1 cellular context compared by ENCODE assay signal in the genomic region with DNA sequence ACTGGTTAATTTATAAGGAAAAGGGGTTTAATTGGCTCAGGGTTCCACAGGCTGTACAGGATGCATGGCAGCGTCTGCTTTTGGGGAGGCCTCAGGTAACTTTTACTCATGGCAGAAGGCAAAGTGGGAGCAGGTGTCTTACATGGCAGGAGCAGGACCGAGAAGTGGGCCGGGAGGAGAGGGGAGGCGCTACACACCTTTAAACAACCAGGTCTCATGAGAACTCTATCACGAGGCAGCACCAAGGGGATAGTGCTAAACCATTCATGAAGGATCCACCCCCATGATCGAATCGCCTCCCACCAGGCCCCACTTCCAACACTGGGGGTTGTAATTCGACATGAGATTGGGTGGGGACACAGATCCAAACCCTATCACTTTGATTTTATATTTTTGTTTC.
TF ChIP-seq lines count a peak whose summit lies in the region.

No MANE protein-coding gene starts in this region.

TF ChIP-seq in H1, 55 proteins besides CTCF, POLR2A, EP300 and RAD21:
- TF ChIP-seq RBBP5 (IDR thresholded peaks at IDR 0.05; ENCODE audit: borderline replicate concordance, low read depth, low read length) (no peak), KDM5A (IDR thresholded peaks at IDR 0.05; ENCODE audit: low read length) (no peak), MAFK (IDR thresholded peaks at IDR 0.05; ENCODE audit: low read depth, low read length) (no peak), HDAC6 (IDR thresholded peaks at IDR 0.05; ENCODE audit: low read depth, low read length) (no peak), NRF1 (IDR thresholded peaks at IDR 0.05; ENCODE audit: low read depth, low read length) (no peak), RXRA (IDR thresholded peaks at IDR 0.05; ENCODE audit: insufficient read depth, low read depth, low read length) (no peak), EGR1 (IDR thresholded peaks at IDR 0.05; ENCODE audit: borderline replicate concordance, low read depth, low read length) (no peak)
